ENCODE assay signal across 28 cellular contexts in genomic region chr6:85291326-85291725, GRCh38.
"Had no signal": no experiment of that assay in that cellular context is flagged by ENCODE, and none has a peak within 500 bp of the region (broad histone marks: within the 10 kb centered on the region; RNA-seq: fewer than 3 reads in every experiment).

No MANE protein-coding gene starts in this region.

- H3K36me3 ChIP-seq: colonic mucosa, esophagus muscularis mucosa, esophagus squamous epithelium, gastrocnemius medialis, gastroesophageal sphincter, heart left ventricle, heart right ventricle had no signal

- FAIRE-seq: colon, endometrium, endothelial cell of umbilical vein, frontal cortex had no signal

- H3K4me3 ChIP-seq: colonic mucosa, coronary artery, dorsolateral prefrontal cortex, esophagus muscularis mucosa, esophagus squamous epithelium, gastrocnemius medialis, gastroesophageal sphincter, heart left ventricle, heart right ventricle had no signal

- DNase-seq: colonic mucosa; cortex of kidney; dermis blood vessel endothelial cell; dorsolateral prefrontal cortex; effector CD4-positive, alpha-beta T cell; effector CD8-positive, alpha-beta T cell; effector memory CD4-positive, alpha-beta T cell; effector memory CD8-positive, alpha-beta T cell; endodermal cell; erythroblast; esophagus squamous epithelium; foreskin fibroblast; foreskin keratinocyte; foreskin melanocyte; gastrocnemius medialis; glutamatergic neuron; head of caudate nucleus; heart left ventricle; heart right ventricle had no signal

- ATAC-seq: effector memory CD8-positive, alpha-beta T cell; esophagus mucosa; foreskin keratinocyte; gastrocnemius medialis; gastroesophageal sphincter; heart left ventricle; heart right ventricle had no signal

- H3K4me1 ChIP-seq: colonic mucosa, esophagus squamous epithelium, foreskin keratinocyte, gastrocnemius medialis, gastroesophageal sphincter, heart left ventricle, heart right ventricle had no signal

- H3K9me3 ChIP-seq: colonic mucosa, esophagus muscularis mucosa, esophagus squamous epithelium, gastrocnemius medialis, gastroesophageal sphincter had no signal

- H3K27me3 ChIP-seq: colonic mucosa, esophagus muscularis mucosa, esophagus squamous epithelium, foreskin keratinocyte, gastrocnemius medialis, gastroesophageal sphincter, heart left ventricle, heart right ventricle had no signal

- H3K27ac ChIP-seq: colonic mucosa, coronary artery, dorsolateral prefrontal cortex, epithelial cell of prostate, esophagus muscularis mucosa, esophagus squamous epithelium, foreskin keratinocyte, gastrocnemius medialis, gastroesophageal sphincter, heart left ventricle, heart right ventricle had no signal
